In genomic region chr20:5104479-5104878, GRCh38 we compare ENCODE assay signal across 29 cellular contexts.
"Had no signal": no experiment of that assay in that cellular context is flagged by ENCODE, and none has a peak within 500 bp of the region (broad histone marks: within the 10 kb centered on the region; RNA-seq: fewer than 3 reads in every experiment).

No MANE protein-coding gene starts in this region.

- H3K27ac Mint-ChIP-seq: stimulated activated effector memory CD8-positive, alpha-beta T cell treated with anti-CD3 and anti-CD28 coated beads, Interleukin-12 subunit alpha, Interleukin-12 subunit beta, amount 100 ng/mL, for 72 hours; stimulated activated naive B cell treated with anti-CD40 and anti-IgM and Interleukin-4, amounts not matched to agents 10 μg/mL and 1 μg/mL and 100 μg/mL, for 72 hours; stimulated activated naive CD8-positive, alpha-beta T cell treated with anti-CD3 and anti-CD28 coated beads, Interleukin-15, Interleukin-2, amounts not matched to agents 100 ng/mL and 50 ng/mL, for 24 hours; type B pancreatic cell had no signal

- H3K4me1 ChIP-seq: suprapubic skin, testis, thyroid gland, tibial artery, transverse colon, upper lobe of right lung, uterus, vagina had no signal

- H3K9me3 Mint-ChIP-seq: stimulated activated effector memory CD8-positive, alpha-beta T cell treated with anti-CD3 and anti-CD28 coated beads, Interleukin-12 subunit alpha, Interleukin-12 subunit beta, amount 100 ng/mL, for 72 hours; stimulated activated memory B cell treated with anti-CD40 and anti-IgM and Interleukin-4, amounts not matched to agents 10 μg/mL and 1 μg/mL and 100 μg/mL, for 72 hours; stimulated activated naive B cell treated with anti-CD40 and anti-IgM and Interleukin-4, amounts not matched to agents 10 μg/mL and 1 μg/mL and 100 μg/mL, for 72 hours; stimulated activated naive CD8-positive, alpha-beta T cell treated with anti-CD3 and anti-CD28 coated beads, Interleukin-15, amount 100 ng/mL, for 72 hours; stimulated activated naive CD8-positive, alpha-beta T cell treated with anti-CD3 and anti-CD28 coated beads, Interleukin-15, Interleukin-2, amounts not matched to agents 100 ng/mL and 50 ng/mL, for 24 hours; type B pancreatic cell had no signal

- H3K27me3 ChIP-seq: stomach, suprapubic skin, testis, thyroid gland, tibial artery, tibial nerve, transverse colon, upper lobe of left lung, upper lobe of right lung, uterus, vagina had no signal

- H3K4me3 ChIP-seq: stomach, suprapubic skin, testis, thoracic aorta, thyroid gland, tibial artery, tibial nerve, transverse colon, upper lobe of left lung, upper lobe of right lung, uterus, vagina had no signal

- FAIRE-seq: urothelium cell line had no signal

- ATAC-seq: stimulated activated effector memory CD8-positive, alpha-beta T cell treated with anti-CD3 and anti-CD28 coated beads, Interleukin-12 subunit alpha, Interleukin-12 subunit beta, amount 100 ng/mL, for 72 hours; stimulated activated memory B cell treated with anti-CD40 and anti-IgM and Interleukin-4, amounts not matched to agents 10 μg/mL and 1 μg/mL and 100 μg/mL, for 72 hours; stimulated activated naive B cell treated with anti-CD40 and anti-IgM and Interleukin-4, amounts not matched to agents 10 μg/mL and 1 μg/mL and 100 μg/mL, for 72 hours; stimulated activated naive CD8-positive, alpha-beta T cell treated with anti-CD3 and anti-CD28 coated beads, Interleukin-15, amount 100 ng/mL, for 72 hours; stimulated activated naive CD8-positive, alpha-beta T cell treated with anti-CD3 and anti-CD28 coated beads, Interleukin-15, Interleukin-2, amounts not matched to agents 100 U/mL and 50 U/mL, for 24 hours; upper lobe of right lung had no signal

- H3K4me3 Mint-ChIP-seq: stimulated activated effector memory CD8-positive, alpha-beta T cell treated with anti-CD3 and anti-CD28 coated beads, Interleukin-12 subunit alpha, Interleukin-12 subunit beta, amount 100 ng/mL, for 72 hours; stimulated activated memory B cell treated with anti-CD40 and anti-IgM and Interleukin-4, amounts not matched to agents 10 μg/mL and 1 μg/mL and 100 μg/mL, for 72 hours; stimulated activated naive B cell treated with anti-CD40 and anti-IgM and Interleukin-4, amounts not matched to agents 10 μg/mL and 1 μg/mL and 100 μg/mL, for 72 hours; stimulated activated naive CD8-positive, alpha-beta T cell treated with anti-CD3 and anti-CD28 coated beads, Interleukin-15, amount 100 ng/mL, for 72 hours; stimulated activated naive CD8-positive, alpha-beta T cell treated with anti-CD3 and anti-CD28 coated beads, Interleukin-15, Interleukin-2, amounts not matched to agents 100 ng/mL and 50 ng/mL, for 24 hours; type B pancreatic cell had no signal

- H3K9me3 ChIP-seq: stomach, suprapubic skin, testis, thoracic aorta, thyroid gland, tibial artery, tibial nerve, transverse colon, upper lobe of left lung, upper lobe of right lung, uterus, vagina had no signal

- H3K27ac ChIP-seq: stomach, suprapubic skin, testis, thoracic aorta, thyroid gland, tibial artery, tibial nerve, transverse colon, upper lobe of left lung, upper lobe of right lung, uterus, vagina had no signal

- DNase-seq: stimulated activated CD4-positive, alpha-beta T cell treated with anti-CD3 and anti-CD28 coated beads, Interleukin-2, amount 100 ng/mL, for 48 hours; stimulated activated CD4-positive, alpha-beta T cell treated with anti-CD3 and anti-CD28 coated beads, Interleukin-4, amount 100 ng/mL, for 1 hour; stimulated activated CD4-positive, alpha-beta T cell treated with anti-CD3 and anti-CD28 coated beads, Interleukin-4, amount 100 ng/mL, for 24 hours; stimulated activated CD4-positive, alpha-beta T cell treated with anti-CD3 and anti-CD28 coated beads, Interleukin-4, amount 100 ng/mL, for 4 hours; stimulated activated CD8-positive, alpha-beta memory T cell treated with anti-CD3 and anti-CD28 coated beads, Interleukin-4, amount 100 ng/mL, for 48 hours; stimulated activated naive B cell treated with anti-CD40 and anti-IgM and Interleukin-4, amounts not matched to agents 10 μg/mL and 1 μg/mL and 100 μg/mL, for 72 hours; stimulated activated naive CD4-positive, alpha-beta T cell; stimulated activated naive CD4-positive, alpha-beta T cell treated with Interleukin-2 at 50 U/mL for 16 hours; stimulated activated naive CD8-positive, alpha-beta T cell treated with anti-CD3 and anti-CD28 coated beads, Interleukin-15, amount 100 ng/mL, for 72 hours; stimulated activated naive CD8-positive, alpha-beta T cell treated with anti-CD3 and anti-CD28 coated beads, Interleukin-15, Interleukin-2, amounts not matched to agents 100 U/mL and 50 U/mL, for 24 hours; stomach; substantia nigra; testis; thyroid gland; tibial artery; transverse colon; trophoblast cell; upper lobe of left lung; upper lobe of right lung; uterus had no signal

- H3K27me3 Mint-ChIP-seq: stimulated activated memory B cell treated with anti-CD40 and anti-IgM and Interleukin-4, amounts not matched to agents 10 μg/mL and 1 μg/mL and 100 μg/mL, for 72 hours; stimulated activated naive B cell treated with anti-CD40 and anti-IgM and Interleukin-4, amounts not matched to agents 10 μg/mL and 1 μg/mL and 100 μg/mL, for 72 hours; stimulated activated naive CD8-positive, alpha-beta T cell treated with anti-CD3 and anti-CD28 coated beads, Interleukin-15, amount 100 ng/mL, for 72 hours; stimulated activated naive CD8-positive, alpha-beta T cell treated with anti-CD3 and anti-CD28 coated beads, Interleukin-15, Interleukin-2, amounts not matched to agents 100 ng/mL and 50 ng/mL, for 24 hours; type B pancreatic cell had no signal

- H3K36me3 ChIP-seq: uterus had no signal
